ENCODE assay signal across 8 cellular contexts in genomic region chr1:32972814-32973428, GRCh38. TPM values are rescaled to one million over a fixed set of nuclear protein-coding genes. Genes with fewer than 3 reads are reported as not detected.
DNase-seq lines count a peak whose midpoint lies in the region; ATAC-seq lines count a peak whose summit lies in the region.

No MANE protein-coding gene starts in this region.

- peaks cover 8% of the 10 kb centered on the region for H3K27me3 Mint-ChIP-seq in activated T-helper 1 cell treated with anti-CD3 and anti-CD28 coated beads, Interleukin-12 subunit alpha, Interleukin-12 subunit beta, Interleukin-2, Interleukin-4 antibody, amounts not matched to agents 30 ng/mL and 10 ng/mL and 1 ng/mL, durations not matched to agents 14 hours and 24 hours and 36 hours (ENCODE audit: insufficient read depth)

- H3K36me3 Mint-ChIP-seq in activated T-helper 1 cell treated with anti-CD3 and anti-CD28 coated beads, Interleukin-12 subunit alpha, Interleukin-12 subunit beta, Interleukin-2, Interleukin-4 antibody, amounts not matched to agents 30 ng/mL and 10 ng/mL and 1 ng/mL, durations not matched to agents 14 hours and 24 hours and 36 hours (ENCODE audit: low read depth) = peaks cover 17% of the 10 kb centered on the region

- DNase-seq in COR-L47 (lab: John Stamatoyannopoulos, UW) = peak; percentile 78
- peak; percentile 82 to 90 (median 88) for DNase-seq in NCI-H1417 (lab: John Stamatoyannopoulos, UW)
- DNase-seq in activated T-helper 1 cell treated with anti-CD3 and anti-CD28 coated beads, Interleukin-12 subunit alpha, Interleukin-12 subunit beta, Interleukin-2, Interleukin-4 antibody, amounts not matched to agents 30 ng/mL and 10 ng/mL and 1 ng/mL, durations not matched to agents 14 hours and 24 hours and 36 hours (ENCODE audit: low spot score) = no peak
- DNase-seq in Right ventricle myocardium superior = peak; percentile 56
- no peak for DNase-seq in activated CD4-positive, alpha-beta T cell treated with anti-CD3 and anti-CD28 coated beads for 4 hours

- H3K4me1 Mint-ChIP-seq in activated T-helper 1 cell treated with anti-CD3 and anti-CD28 coated beads, Interleukin-12 subunit alpha, Interleukin-12 subunit beta, Interleukin-2, Interleukin-4 antibody, amounts not matched to agents 30 ng/mL and 10 ng/mL and 1 ng/mL, durations not matched to agents 14 hours and 24 hours and 36 hours (ENCODE audit: low read depth) = peaks cover 45% of the 10 kb centered on the region

- peaks cover 34% of the 10 kb centered on the region for H3K27me3 ChIP-seq in neuron (ENCODE audit: insufficient read depth, low read length)

- intact Hi-C loops in activated T-helper 1 cell treated with anti-CD3 and anti-CD28 coated beads, Interleukin-12 subunit alpha, Interleukin-12 subunit beta, Interleukin-2, Interleukin-4 antibody, amounts not matched to agents 30 ng/mL and 10 ng/mL and 1 ng/mL, durations not matched to agents 14 hours and 24 hours and 36 hours (cut with micrococcal nuclease) = loop anchor here (1.0 kb wide), 1 partner anchor 8 kb away; no protein-coding TSS in a partner anchor
- intact Hi-C loops in Right ventricle myocardium superior (cut with DNase I) = no loop called here

- peaks cover 4% of the 10 kb centered on the region for H3K4me1 ChIP-seq in neuron (ENCODE audit: insufficient read depth, low read length)

- H2AFZ ChIP-seq in neuron (ENCODE audit: low read depth, low read length) = peak overlapping the region; percentile 77

- peak overlapping the region; percentile 44 for H3K4me3 ChIP-seq in neuron (ENCODE audit: low read length)

- no peak overlapping the region for H3K27ac Mint-ChIP-seq in activated T-helper 1 cell treated with anti-CD3 and anti-CD28 coated beads, Interleukin-12 subunit alpha, Interleukin-12 subunit beta, Interleukin-2, Interleukin-4 antibody, amounts not matched to agents 30 ng/mL and 10 ng/mL and 1 ng/mL, durations not matched to agents 14 hours and 24 hours and 36 hours

- H3K4me3 Mint-ChIP-seq in activated T-helper 1 cell treated with anti-CD3 and anti-CD28 coated beads, Interleukin-12 subunit alpha, Interleukin-12 subunit beta, Interleukin-2, Interleukin-4 antibody, amounts not matched to agents 30 ng/mL and 10 ng/mL and 1 ng/mL, durations not matched to agents 14 hours and 24 hours and 36 hours = peak overlapping the region; percentile 62

- no peaks in the 10 kb centered on the region for H3K36me3 ChIP-seq in neuron (ENCODE audit: insufficient read depth, low read length)

- H3K9me3 ChIP-seq in neuron (ENCODE audit: low read length) = peaks cover 2% of the 10 kb centered on the region

- ATAC-seq in Right ventricle myocardium superior (ENCODE audit: poor library complexity) (peak; percentile 90), GM18502 (IDR thresholded peaks at IDR 0.05; ENCODE audit: poor library complexity, unreplicated experiment) (no peak), GM21576 (IDR thresholded peaks at IDR 0.05; ENCODE audit: unreplicated experiment) (no peak)

- H3K9me3 Mint-ChIP-seq in activated T-helper 1 cell treated with anti-CD3 and anti-CD28 coated beads, Interleukin-12 subunit alpha, Interleukin-12 subunit beta, Interleukin-2, Interleukin-4 antibody, amounts not matched to agents 30 ng/mL and 10 ng/mL and 1 ng/mL, durations not matched to agents 14 hours and 24 hours and 36 hours = no peaks in the 10 kb centered on the region

RNA-seq across cellular contexts. Expression of gene RNF19B, which starts 8.3 kb away (rescaled TPM):
- 52.1 and 56.5 TPM in 2 replicates for total RNA-seq in activated T-helper 1 cell treated with anti-CD3 and anti-CD28 coated beads, Interleukin-12 subunit alpha, Interleukin-12 subunit beta, Interleukin-2, Interleukin-4 antibody, amounts not matched to agents 30 ng/mL and 10 ng/mL and 1 ng/mL, durations not matched to agents 14 hours and 24 hours and 36 hours
- total RNA-seq in Right ventricle myocardium superior = 14.3 TPM

Comparison
In these comparisons a context has a peak if more than half of its experiments do, and no peak if none do; other contexts are left out.
1. DNase-seq: peak in COR-L47 (single experiment), NCI-H1417 (3 of 3) and Right ventricle myocardium superior (single experiment); none in activated T-helper 1 cell treated with anti-CD3 and anti-CD28 coated beads, Interleukin-12 subunit alpha, Interleukin-12 subunit beta, Interleukin-2, Interleukin-4 antibody, amounts not matched to agents 30 ng/mL and 10 ng/mL and 1 ng/mL, durations not matched to agents 14 hours and 24 hours and 36 hours (single experiment) and activated CD4-positive, alpha-beta T cell treated with anti-CD3 and anti-CD28 coated beads for 4 hours (0 of 2).